In the genomic region with DNA sequence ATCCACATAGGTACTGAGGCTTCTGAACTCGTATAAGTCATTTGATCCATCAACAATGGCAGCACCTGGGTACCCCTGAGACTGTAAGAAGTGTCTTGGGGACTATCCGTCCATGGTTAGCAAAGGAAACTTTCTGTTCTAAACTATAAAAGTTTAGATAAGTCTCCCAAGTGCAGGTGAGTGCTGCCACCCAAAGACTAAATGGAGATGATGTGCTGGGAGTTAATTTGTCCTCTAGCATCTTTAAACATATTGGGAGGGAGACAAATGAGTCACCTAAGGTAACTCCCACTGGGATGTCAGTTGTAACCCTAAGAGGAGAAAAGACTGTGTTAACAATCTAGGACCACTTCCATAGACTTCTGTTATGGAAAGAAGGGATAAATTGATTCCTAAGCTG, we compare ENCODE assay signal across 1 cellular context.
TF ChIP-seq lines count a peak whose summit lies in the region.

No MANE protein-coding gene starts in this region.

TF ChIP-seq in HCT116, 20 proteins besides CTCF, POLR2A, EP300 and RAD21 (continued from another document):
- TF ChIP-seq, protein P1, sequence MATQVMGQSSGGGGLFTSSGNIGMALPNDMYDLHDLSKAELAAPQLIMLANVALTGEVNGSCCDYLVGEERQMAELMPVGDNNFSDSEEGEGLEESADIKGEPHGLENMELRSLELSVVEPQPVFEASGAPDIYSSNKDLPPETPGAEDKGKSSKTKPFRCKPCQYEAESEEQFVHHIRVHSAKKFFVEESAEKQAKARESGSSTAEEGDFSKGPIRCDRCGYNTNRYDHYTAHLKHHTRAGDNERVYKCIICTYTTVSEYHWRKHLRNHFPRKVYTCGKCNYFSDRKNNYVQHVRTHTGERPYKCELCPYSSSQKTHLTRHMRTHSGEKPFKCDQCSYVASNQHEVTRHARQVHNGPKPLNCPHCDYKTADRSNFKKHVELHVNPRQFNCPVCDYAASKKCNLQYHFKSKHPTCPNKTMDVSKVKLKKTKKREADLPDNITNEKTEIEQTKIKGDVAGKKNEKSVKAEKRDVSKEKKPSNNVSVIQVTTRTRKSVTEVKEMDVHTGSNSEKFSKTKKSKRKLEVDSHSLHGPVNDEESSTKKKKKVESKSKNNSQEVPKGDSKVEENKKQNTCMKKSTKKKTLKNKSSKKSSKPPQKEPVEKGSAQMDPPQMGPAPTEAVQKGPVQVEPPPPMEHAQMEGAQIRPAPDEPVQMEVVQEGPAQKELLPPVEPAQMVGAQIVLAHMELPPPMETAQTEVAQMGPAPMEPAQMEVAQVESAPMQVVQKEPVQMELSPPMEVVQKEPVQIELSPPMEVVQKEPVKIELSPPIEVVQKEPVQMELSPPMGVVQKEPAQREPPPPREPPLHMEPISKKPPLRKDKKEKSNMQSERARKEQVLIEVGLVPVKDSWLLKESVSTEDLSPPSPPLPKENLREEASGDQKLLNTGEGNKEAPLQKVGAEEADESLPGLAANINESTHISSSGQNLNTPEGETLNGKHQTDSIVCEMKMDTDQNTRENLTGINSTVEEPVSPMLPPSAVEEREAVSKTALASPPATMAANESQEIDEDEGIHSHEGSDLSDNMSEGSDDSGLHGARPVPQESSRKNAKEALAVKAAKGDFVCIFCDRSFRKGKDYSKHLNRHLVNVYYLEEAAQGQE (IDR thresholded peaks at IDR 0.05; ENCODE audit: low read depth): no peak
- no peak for TF ChIP-seq ZFX (IDR thresholded peaks at IDR 0.05)
- no peak for TF ChIP-seq ELF1 (IDR thresholded peaks at IDR 0.05; ENCODE audit: borderline replicate concordance, low read depth)
- no peak for TF ChIP-seq CBX3 (IDR thresholded peaks at IDR 0.05; ENCODE audit: low read depth)
- no peak for TF ChIP-seq SRF (IDR thresholded peaks at IDR 0.05; ENCODE audit: low read depth)
- no peak for TF ChIP-seq CEBPB (IDR thresholded peaks at IDR 0.05; ENCODE audit: low read depth)
- no peak for TF ChIP-seq EZH2phosphoT487 (IDR thresholded peaks at IDR 0.05; ENCODE audit: borderline replicate concordance)
- TF ChIP-seq, protein P2, sequence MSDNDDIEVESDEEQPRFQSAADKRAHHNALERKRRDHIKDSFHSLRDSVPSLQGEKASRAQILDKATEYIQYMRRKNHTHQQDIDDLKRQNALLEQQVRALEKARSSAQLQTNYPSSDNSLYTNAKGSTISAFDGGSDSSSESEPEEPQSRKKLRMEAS (IDR thresholded peaks at IDR 0.05): no peak
- no peak for TF ChIP-seq POLR2AphosphoS5 (IDR thresholded peaks at IDR 0.05; ENCODE audit: low read depth, low read length)
- TF ChIP-seq EZH2 (IDR thresholded peaks at IDR 0.05): no peak
- no peak for TF ChIP-seq YY1 (IDR thresholded peaks at IDR 0.05; ENCODE audit: extremely low read depth, insufficient replicate concordance, low read depth, low read length)
- no peak for TF ChIP-seq SIN3A (IDR thresholded peaks at IDR 0.05; ENCODE audit: low read depth)
TF ChIP-seq in HCT116: peak in this region for 0.
